Comparison of ENCODE assay signal across 17 cellular contexts in the genomic region with DNA sequence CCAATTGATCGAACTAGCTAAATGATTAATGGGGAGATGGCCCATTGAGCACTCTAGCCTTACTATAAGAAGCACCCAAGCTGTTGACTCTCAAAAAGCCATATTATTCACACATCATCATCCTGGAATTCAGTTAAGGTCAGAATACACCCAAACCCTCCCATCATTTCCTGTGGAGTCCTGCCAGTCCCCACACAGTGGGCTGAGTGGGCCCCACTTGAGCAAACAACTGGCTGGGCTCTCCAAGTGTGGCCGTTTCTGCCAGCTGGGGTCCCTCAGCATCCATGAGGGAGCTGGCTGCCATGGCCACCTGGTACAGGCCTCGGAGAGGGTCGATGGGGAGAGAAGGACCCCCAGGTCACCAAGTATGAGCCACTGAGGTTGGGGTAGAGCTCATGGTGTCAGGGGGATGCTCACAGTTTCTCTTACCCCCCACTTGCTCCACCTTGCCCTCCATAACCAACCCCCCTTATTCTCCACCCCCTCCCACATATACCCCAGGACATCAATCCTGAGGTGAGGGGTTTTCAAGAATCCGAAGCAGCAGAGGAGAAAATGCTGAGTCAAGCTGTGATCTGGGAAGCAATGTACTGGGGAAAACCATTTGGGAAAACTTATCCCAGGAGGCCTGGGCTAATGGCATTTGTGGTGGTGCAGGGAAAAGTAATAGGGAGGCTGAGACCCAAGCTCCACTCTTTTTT.
DNase-seq lines count a peak whose midpoint lies in the region; ATAC-seq and TF ChIP-seq lines count a peak whose summit lies in the region.
"Had no signal": no experiment of that assay in that cellular context is flagged by ENCODE, and none has a peak within 500 bp of the region (broad histone marks: within the 10 kb centered on the region; RNA-seq: fewer than 3 reads in every experiment).

No MANE protein-coding gene starts in this region.

- peak overlapping the region; percentile 37 to 78 for H3K27ac ChIP-seq in tibial artery
- H3K27ac ChIP-seq: foreskin keratinocyte, ovary had no signal

- no peak overlapping the region for H3K4me3 Mint-ChIP-seq in activated CD4-positive, alpha-beta T cell treated with anti-CD3 and anti-CD28 coated beads for 36 hours
- H3K4me3 Mint-ChIP-seq: brain; T-helper 1 cell treated with Interleukin-12 subunit alpha and Interleukin-12 subunit beta and Interleukin-4 antibody, amounts not matched to agents 30 μg/mL and 1 μg/mL, for 36 hours had no signal

- H3K27me3 ChIP-seq in tibial artery, result no peaks in the 10 kb centered on the region
- H3K27me3 ChIP-seq: foreskin keratinocyte, ovary had no signal

- no peaks in the 10 kb centered on the region for H3K9me3 Mint-ChIP-seq in activated CD4-positive, alpha-beta T cell treated with anti-CD3 and anti-CD28 coated beads for 36 hours (ENCODE audit: low read depth)
- H3K9me3 Mint-ChIP-seq: T-helper 1 cell treated with Interleukin-12 subunit alpha and Interleukin-12 subunit beta and Interleukin-4 antibody, amounts not matched to agents 30 μg/mL and 1 μg/mL, for 36 hours had no signal

- DNase-seq in NCI-H2171 treated with DMSO at 0.1 percent for 48 hours (lab: John Stamatoyannopoulos, UW) (peak; percentile 11), NCI-H2171 (lab: John Stamatoyannopoulos, UW) (no peak), amniotic epithelial cell (ENCODE audit: low read depth) (peak; percentile 64), foreskin fibroblast (peak; percentile 47 to 64), tibial artery (peak in 1 of 2 donors; percentile 10), NCI-H2227 (lab: John Stamatoyannopoulos, UW; ENCODE audit: unreplicated experiment) (no peak), activated T-cell treated with anti-CD3 and anti-CD28 coated beads for 4 hours (no peak)
- no peak for DNase-seq in activated CD4-positive, alpha-beta T cell treated with anti-CD3 and anti-CD28 coated beads for 36 hours
- DNase-seq: 8988T; DND-41; left ventricle myocardium superior; NCI-H146; stimulated activated CD4-positive, alpha-beta T cell treated with anti-CD3 and anti-CD28 coated beads, Interleukin-1b, Interleukin-23, amount 100 ng/mL, for 48 hours had no signal

- no peaks in the 10 kb centered on the region for H3K36me3 Mint-ChIP-seq in activated CD4-positive, alpha-beta T cell treated with anti-CD3 and anti-CD28 coated beads for 36 hours (ENCODE audit: low read depth)
- H3K36me3 Mint-ChIP-seq: brain had no signal

- CTCF ChIA-PET in activated CD4-positive, alpha-beta T cell treated with anti-CD3 and anti-CD28 coated beads for 36 hours (lab: Charles Lee), result interaction anchor here (0.6 to 0.8 kb wide), 3 partner anchors 88 to 960 kb away, joined by 3 to 4 read pairs (median 3); a partner anchor contains a TSS

- peaks cover 0 to 65% (median 49%) of the 10 kb centered on the region in 4 donors for H3K4me1 ChIP-seq in tibial artery

- intact Hi-C loops in tibial artery (cut with DNase I; ENCODE audit: low total_unique reads), result no loop called here
- intact Hi-C loops in activated CD4-positive, alpha-beta T cell treated with anti-CD3 and anti-CD28 coated beads for 36 hours (cut with DNase I, micrococcal nuclease), result no loop called here

- no peak overlapping the region for H3K4me3 ChIP-seq in foreskin fibroblast (ENCODE audit: low read depth in 1 of 2, low read length in 2 of 2)
- H3K4me3 ChIP-seq in tibial artery, result no peak overlapping the region
- H3K4me3 ChIP-seq: ovary had no signal

- H3K4me1 Mint-ChIP-seq in activated CD4-positive, alpha-beta T cell treated with anti-CD3 and anti-CD28 coated beads for 36 hours, result peaks cover 10% of the 10 kb centered on the region

- no peak overlapping the region for H3K27ac Mint-ChIP-seq in activated CD4-positive, alpha-beta T cell treated with anti-CD3 and anti-CD28 coated beads for 36 hours
- H3K27ac Mint-ChIP-seq: T-helper 1 cell treated with Interleukin-12 subunit alpha and Interleukin-12 subunit beta and Interleukin-4 antibody, amounts not matched to agents 30 μg/mL and 1 μg/mL, for 36 hours had no signal

- no peak for ATAC-seq in activated CD4-positive, alpha-beta T cell treated with anti-CD3 and anti-CD28 coated beads for 36 hours
- ATAC-seq: foreskin keratinocyte, left ventricle myocardium superior had no signal

- H3K9me3 ChIP-seq in tibial artery, result no peaks in the 10 kb centered on the region
- H3K9me3 ChIP-seq: ovary had no signal

- peaks cover 0 to 2% (median 0%) of the 10 kb centered on the region in 3 donors for H3K36me3 ChIP-seq in tibial artery
- H3K36me3 ChIP-seq: ovary had no signal

- TF ChIP-seq CTCF in foreskin fibroblast (IDR thresholded peaks at IDR 0.05; ENCODE audit: low read depth, low read length) (no peak), tibial artery (IDR thresholded peaks at IDR 0.05) (no peak)

- no peaks in the 10 kb centered on the region for H3K27me3 Mint-ChIP-seq in activated CD4-positive, alpha-beta T cell treated with anti-CD3 and anti-CD28 coated beads for 36 hours

- POLR2A ChIA-PET in activated CD4-positive, alpha-beta T cell treated with anti-CD3 and anti-CD28 coated beads for 36 hours (lab: Charles Lee), result no interaction called here

Comparison
In these comparisons a context has a peak if more than half of its experiments do, and no peak if none do; other contexts are left out.
1. DNase-seq: peak in NCI-H2171 treated with DMSO at 0.1 percent for 48 hours (single experiment), amniotic epithelial cell (single experiment) and foreskin fibroblast (2 of 2); none in NCI-H2171 (single experiment), NCI-H2227 (single experiment), activated T-cell treated with anti-CD3 and anti-CD28 coated beads for 4 hours (single experiment) and activated CD4-positive, alpha-beta T cell treated with anti-CD3 and anti-CD28 coated beads for 36 hours (single experiment).